Comparison of ENCODE assay signal across 8 cellular contexts in genomic region chr7:135320277-135320676, GRCh38.
DNase-seq lines count a peak whose midpoint lies in the region; ATAC-seq and TF ChIP-seq lines count a peak whose summit lies in the region.

No MANE protein-coding gene starts in this region.

- H3K4me1 ChIP-seq in A673 (ENCODE audit: insufficient read depth, low read length, poor library complexity, severe bottlenecking) = peaks cover 5% of the 10 kb centered on the region

- POLR2A ChIA-PET in A673 (lab: Charles Lee; ENCODE audit: low non-redundant PET) = no interaction called here
- POLR2A ChIA-PET in activated CD8-positive, alpha-beta T cell treated with anti-CD3 and anti-CD28 coated beads, Interleukin-2, amount 10 ng/mL, durations not matched to agents 7 days and 5 days (lab: Charles Lee) = no interaction called here

- no peaks in the 10 kb centered on the region for H3K9me3 ChIP-seq in A673 (ENCODE audit: low read depth, low read length, poor library complexity, severe bottlenecking)

- in situ Hi-C loops in astrocyte of the spinal cord (cut with HindIII; ENCODE audit: low sequenced_read_pairs) = no loop called here

- ATAC-seq in left colon = peak; percentile 60
- ATAC-seq in activated CD8-positive, alpha-beta T cell treated with anti-CD3 and anti-CD28 coated beads, Interleukin-2, amount 10 ng/mL, durations not matched to agents 7 days and 5 days = no peak
- ATAC-seq in HG02610 (IDR thresholded peaks at IDR 0.05; ENCODE audit: unreplicated experiment) = no peak

- no peaks in the 10 kb centered on the region for H3K36me3 ChIP-seq in A673 (ENCODE audit: insufficient read depth, low read length, poor library complexity, severe bottlenecking)

- H3K27ac ChIP-seq in A673 (ENCODE audit: low read depth, low read length, poor library complexity, severe bottlenecking) = no peak overlapping the region

- intact Hi-C loops in A673 (cut with micrococcal nuclease; ENCODE audit: unreplicated experiment) = no loop called here
- intact Hi-C loops in left colon (cut with DNase I, micrococcal nuclease) = no loop called here

- no peaks in the 10 kb centered on the region for H3K36me3 Mint-ChIP-seq in activated CD8-positive, alpha-beta T cell treated with anti-CD3 and anti-CD28 coated beads, Interleukin-2, amount 10 ng/mL, durations not matched to agents 7 days and 5 days (ENCODE audit: low read depth)

- TF ChIP-seq CTCF in A673 (conservative IDR thresholded peaks at IDR 0.05; ENCODE audit: low read depth, low read length) (no peak), astrocyte of the spinal cord (IDR thresholded peaks at IDR 0.05; ENCODE audit: low read depth, low read length) (no peak)

- no peaks in the 10 kb centered on the region for H3K27me3 ChIP-seq in A673 (replicated peaks; ENCODE audit: insufficient read depth, low read depth, low read length, poor library complexity)

- H3K4me1 Mint-ChIP-seq in activated CD8-positive, alpha-beta T cell treated with anti-CD3 and anti-CD28 coated beads, Interleukin-2, amount 10 ng/mL, durations not matched to agents 7 days and 5 days (ENCODE audit: low read depth) = no peaks in the 10 kb centered on the region

- no peak overlapping the region for H3K27ac Mint-ChIP-seq in activated CD8-positive, alpha-beta T cell treated with anti-CD3 and anti-CD28 coated beads, Interleukin-2, amount 10 ng/mL, durations not matched to agents 7 days and 5 days

- H3K9me3 Mint-ChIP-seq in activated CD8-positive, alpha-beta T cell treated with anti-CD3 and anti-CD28 coated beads, Interleukin-2, amount 10 ng/mL, durations not matched to agents 7 days and 5 days (ENCODE audit: insufficient read depth) = no peaks in the 10 kb centered on the region

- H3K4me3 ChIP-seq in A673 (ENCODE audit: low read depth, low read length, poor library complexity, severe bottlenecking) (no peak overlapping the region), astrocyte of the spinal cord (ENCODE audit: low read depth, low read length) (no peak overlapping the region)

- no peak overlapping the region for H3K4me3 Mint-ChIP-seq in activated CD8-positive, alpha-beta T cell treated with anti-CD3 and anti-CD28 coated beads, Interleukin-2, amount 10 ng/mL, durations not matched to agents 7 days and 5 days

- H3K27me3 Mint-ChIP-seq in activated CD8-positive, alpha-beta T cell treated with anti-CD3 and anti-CD28 coated beads, Interleukin-2, amount 10 ng/mL, durations not matched to agents 7 days and 5 days (ENCODE audit: low read depth) = no peaks in the 10 kb centered on the region

- CTCF ChIA-PET in A673 (lab: Charles Lee) = no interaction called here
- CTCF ChIA-PET in activated CD8-positive, alpha-beta T cell treated with anti-CD3 and anti-CD28 coated beads, Interleukin-2, amount 10 ng/mL, durations not matched to agents 7 days and 5 days (lab: Charles Lee) = no interaction called here

- DNase-seq in A673 (ENCODE audit: low spot score) (peak; percentile 38), LHCN-M2 (ENCODE audit: low read depth) (peak; percentile 92), astrocyte of the spinal cord (ENCODE audit: low read depth, low spot score) (peak; percentile 93), left colon (peak in 1 of 2 donors; percentile 70), T-helper 2 cell (no peak), AML-193 (lab: John Stamatoyannopoulos, UW) (no peak)
- no peak for DNase-seq in activated CD8-positive, alpha-beta T cell treated with anti-CD3 and anti-CD28 coated beads, Interleukin-2, amount 10 ng/mL, durations not matched to agents 7 days and 5 days

- no TSS peak for BruUV-seq in A673 (replicated peaks; lab: Mats Ljungman, UMichigan)

Comparison
In these comparisons a context has a peak if more than half of its experiments do, and no peak if none do; other contexts are left out.
1. DNase-seq: peak in A673 (single experiment), LHCN-M2 (single experiment) and astrocyte of the spinal cord (single experiment); none in activated CD8-positive, alpha-beta T cell treated with anti-CD3 and anti-CD28 coated beads, Interleukin-2, amount 10 ng/mL, durations not matched to agents 7 days and 5 days (single experiment), T-helper 2 cell (0 of 5) and AML-193 (0 of 2).